ENCODE assay signal across 9 cellular contexts in genomic region chr4:76640252-76640925, GRCh38.
DNase-seq lines count a peak whose midpoint lies in the region; ATAC-seq lines count a peak whose summit lies in the region.
"Had no signal": no experiment of that assay in that cellular context is flagged by ENCODE, and none has a peak within 500 bp of the region (broad histone marks: within the 10 kb centered on the region; RNA-seq: fewer than 3 reads in every experiment).

No MANE protein-coding gene starts in this region.

- ATAC-seq in GM19023 (IDR thresholded peaks at IDR 0.05; ENCODE audit: unreplicated experiment) (no peak), GM19397 (IDR thresholded peaks at IDR 0.05; ENCODE audit: unreplicated experiment) (no peak)

- DNase-seq in COR-L47 (lab: John Stamatoyannopoulos, UW), result peak; percentile 87
- DNase-seq in NCI-H187 (lab: John Stamatoyannopoulos, UW), result peak; percentile 81 to 87
- DNase-seq in RPMI7951 (ENCODE audit: low read depth), result peak; percentile 28
- DNase-seq in kidney tubule cell (ENCODE audit: low spot score), result peak; percentile 54
- DNase-seq in stimulated activated CD4-positive, alpha-beta T cell treated with anti-CD3 and anti-CD28 coated beads, Interleukin-4, amount 100 ng/mL, for 4 hours, result no peak
- DNase-seq in NK-92 treated with Interleukin-12 subunit alpha and Interleukin-12 subunit beta, amount 100 ng/mL, for 24 hours (lab: John Stamatoyannopoulos, UW), result no peak
- DNase-seq: effector CD8-positive, alpha-beta T cell had no signal

Comparison
In these comparisons a context has a peak if more than half of its experiments do, and no peak if none do; other contexts are left out.
1. DNase-seq: peak in COR-L47 (single experiment), NCI-H187 (2 of 2), RPMI7951 (single experiment) and kidney tubule cell (single experiment); none in stimulated activated CD4-positive, alpha-beta T cell treated with anti-CD3 and anti-CD28 coated beads, Interleukin-4, amount 100 ng/mL, for 4 hours (0 of 2) and NK-92 treated with Interleukin-12 subunit alpha and Interleukin-12 subunit beta, amount 100 ng/mL, for 24 hours (single experiment).